Comparison of ENCODE assay signal across 16 cellular contexts in genomic region chr2:240249423-240250149, GRCh38.
DNase-seq lines count a peak whose midpoint lies in the region; ATAC-seq, FAIRE-seq and TF ChIP-seq lines count a peak whose summit lies in the region.
"Had no signal": no experiment of that assay in that cellular context is flagged by ENCODE, and none has a peak within 500 bp of the region (broad histone marks: within the 10 kb centered on the region; RNA-seq: fewer than 3 reads in every experiment).

No MANE protein-coding gene starts in this region.

- CTCF ChIA-PET in H1 (lab: Charles Lee; ENCODE audit: partially characterized antibody) = no interaction called here

- TF ChIP-seq EP300 in H1 (IDR thresholded peaks at IDR 0.05; ENCODE audit: borderline replicate concordance in 1 of 2, low read depth in 2 of 2, low read length in 2 of 2) (no peak), tibial nerve (IDR thresholded peaks at IDR 0.05) (peak in 1 of 2 donors; percentile 47)

- POLR2A ChIA-PET in H1 (lab: Charles Lee; ENCODE audit: partially characterized antibody) = no interaction called here

- H2BK12ac ChIP-seq in H1 (ENCODE audit: low read depth, low read length) = no peak overlapping the region

- H3K79me1 ChIP-seq in H1 (ENCODE audit: low read depth, low read length) = no peaks in the 10 kb centered on the region

- TF ChIP-seq POLR2A in H1 (IDR thresholded peaks at IDR 0.05; ENCODE audit: control extremely low read depth in 1 of 2, low read depth in 2 of 2, low read length in 2 of 2) (no peak), tibial nerve (IDR thresholded peaks at IDR 0.05) (no peak)

- no peak overlapping the region for H2AFZ ChIP-seq in H1 (ENCODE audit: low read length)

- no peaks in the 10 kb centered on the region for H3K4me1 Mint-ChIP-seq in activated T-cell treated with anti-CD3 and anti-CD28 coated beads, Interleukin-2, amount 50 U/mL, for 4 hours (ENCODE audit: low read depth)
- H3K4me1 Mint-ChIP-seq in nephron progenitor cell (peaks cover 80% of the 10 kb centered on the region), T-helper 17 cell (no peaks in the 10 kb centered on the region)
- H3K4me1 Mint-ChIP-seq: activated naive CD4-positive, alpha-beta T cell treated with anti-CD3 and anti-CD28 coated beads, Interleukin-2, amount 50 U/mL, for 24 hours had no signal

- H2AK5ac ChIP-seq in H1 (ENCODE audit: low read depth, low read length) = no peak overlapping the region

- H3K27me3 ChIP-seq in H1 (replicated peaks in 1 of 4; ENCODE audit: control insufficient read depth in 3 of 4, extremely low read depth in 1 of 4, insufficient read depth in 3 of 4, low read length in 3 of 4) (no peaks in the 10 kb centered on the region; a peak in 2 of 7 replicates), tibial nerve (no peaks in the 10 kb centered on the region)
- H3K27me3 ChIP-seq: SJSA1 had no signal

- H3K23ac ChIP-seq in H1 (ENCODE audit: insufficient read length) = no peak overlapping the region

- no peak overlapping the region for H2BK15ac ChIP-seq in H1 (ENCODE audit: low read length)

- H3K4me3 ChIP-seq in H1 (ENCODE audit: extremely low read depth in 1 of 4, insufficient read depth in 2 of 4, low read depth in 3 of 4, low read length in 4 of 4) (no peak overlapping the region), tibial nerve (no peak overlapping the region)
- H3K4me3 ChIP-seq: SJSA1 had no signal

- H3K27ac ChIP-seq in H1 (ENCODE audit: low read depth, low read length) (no peak overlapping the region), tibial nerve (peak overlapping the region; percentile 91 to 97 (median 94))
- H3K27ac ChIP-seq: neutrophil, SJSA1 had no signal

- H3K4me2 ChIP-seq in H1 (ENCODE audit: insufficient read depth in 1 of 2, low read depth in 2 of 2, low read length in 2 of 2) = no peak overlapping the region

- H2BK20ac ChIP-seq in H1 (ENCODE audit: low read length) = no peak overlapping the region

- H3K27ac Mint-ChIP-seq in nephron progenitor cell (peak overlapping the region; percentile 79), T-helper 17 cell (no peak overlapping the region)
- H3K27ac Mint-ChIP-seq: activated naive CD4-positive, alpha-beta T cell treated with anti-CD3 and anti-CD28 coated beads, Interleukin-2, amount 50 U/mL, for 24 hours had no signal

- H2BK5ac ChIP-seq in H1 (ENCODE audit: low read depth, low read length) = no peak overlapping the region

- H3K4me1 ChIP-seq in H1 (replicated peaks in 1 of 4; ENCODE audit: control insufficient read depth in 3 of 4, insufficient read depth in 4 of 4, low read length in 3 of 4) = peaks cover 0 to 19% (median 0%) of the 10 kb centered on the region in 4 experiments; a peak in 4 of 7 replicates
- H3K4me1 ChIP-seq in tibial nerve = peaks cover 0 to 56% (median 45%) of the 10 kb centered on the region in 4 donors

- no peak for ATAC-seq in activated T-cell treated with anti-CD3 and anti-CD28 coated beads, Interleukin-2, amount 50 U/mL, for 4 hours
- ATAC-seq in GM21529 (IDR thresholded peaks at IDR 0.05; ENCODE audit: unreplicated experiment) (no peak), GM21515 (IDR thresholded peaks at IDR 0.05; ENCODE audit: unreplicated experiment) (no peak), T-helper 17 cell (no peak)

- H3K36me3 ChIP-seq in H1 (ENCODE audit: control insufficient read depth in 2 of 4, insufficient read depth in 4 of 4, low read length in 3 of 4) (no peaks in the 10 kb centered on the region), tibial nerve (no peaks in the 10 kb centered on the region)
- H3K36me3 ChIP-seq: neutrophil, SJSA1 had no signal

- 0 out of 2 replicates have a peak overlapping the region, but pooled peaks have one; percentile 39 for H4K8ac ChIP-seq in H1 (ENCODE audit: extremely low read depth, insufficient read depth, low read length)

- no peak for FAIRE-seq in H1 (lab: Jason Lieb, UNC)
- FAIRE-seq: endometrium had no signal

- peaks cover 27% of the 10 kb centered on the region for H3K27me3 Mint-ChIP-seq in activated T-cell treated with anti-CD3 and anti-CD28 coated beads, Interleukin-2, amount 50 U/mL, for 4 hours (ENCODE audit: low read depth)
- H3K27me3 Mint-ChIP-seq in nephron progenitor cell (ENCODE audit: low read depth, poor library complexity) (peaks cover 4% of the 10 kb centered on the region), T-helper 17 cell (peaks cover 43% of the 10 kb centered on the region)

- H3K36me3 Mint-ChIP-seq in activated T-cell treated with anti-CD3 and anti-CD28 coated beads, Interleukin-2, amount 50 U/mL, for 4 hours (ENCODE audit: insufficient read depth) = no peaks in the 10 kb centered on the region
- H3K36me3 Mint-ChIP-seq in nephron progenitor cell (ENCODE audit: low read depth) (no peaks in the 10 kb centered on the region), T-helper 17 cell (ENCODE audit: low read depth) (peaks cover 3% of the 10 kb centered on the region)
- H3K36me3 Mint-ChIP-seq: activated naive CD4-positive, alpha-beta T cell treated with anti-CD3 and anti-CD28 coated beads, Interleukin-2, amount 50 U/mL, for 24 hours had no signal

- no peak for TF ChIP-seq RAD21 in H1 (IDR thresholded peaks at IDR 0.05 in 1 of 2, conservative IDR thresholded peaks at IDR 0.05 in 1 of 2; ENCODE audit: low read depth in 2 of 2, low read length in 2 of 2)

- H4K20me1 ChIP-seq in H1 (replicated peaks in 1 of 2; ENCODE audit: control insufficient read depth in 1 of 2, insufficient read depth in 2 of 2, low read length in 2 of 2) = no peaks in the 10 kb centered on the region

- H3K9ac ChIP-seq in H1 (replicated peaks in 1 of 4; ENCODE audit: extremely low read depth in 1 of 4, low read depth in 3 of 4, low read length in 3 of 4) = no peak overlapping the region

- H4K5ac ChIP-seq in H1 (ENCODE audit: insufficient read length, low read depth, low read length) = no peak overlapping the region

- TF ChIP-seq CTCF in H1 (IDR thresholded peaks at IDR 0.05; ENCODE audit: control extremely low read depth in 1 of 3, insufficient read depth in 1 of 3, low read depth in 1 of 3, low read length in 3 of 3) (no peak), nephron progenitor cell (IDR thresholded peaks at IDR 0.05) (no peak), tibial nerve (IDR thresholded peaks at IDR 0.05) (no peak)

- no peaks in the 10 kb centered on the region for H3K79me2 ChIP-seq in H1 (ENCODE audit: control insufficient read depth in 1 of 2, insufficient read depth in 2 of 2, low read length in 2 of 2)

- no peaks in the 10 kb centered on the region for H3K9me3 ChIP-seq in H1 (ENCODE audit: insufficient read depth in 2 of 2, low read depth in 1 of 2, low read length in 1 of 2)
- no peaks in the 10 kb centered on the region for H3K9me3 ChIP-seq in tibial nerve
- no peaks in the 10 kb centered on the region for H3K9me3 ChIP-seq in T-helper 17 cell (ENCODE audit: control insufficient read depth, low read length, poor library complexity, severe bottlenecking)
- H3K9me3 ChIP-seq: neutrophil, SJSA1 had no signal

- H4K91ac ChIP-seq in H1 (replicated peaks; ENCODE audit: insufficient read length, low read length) = no peak overlapping the region

- no peak overlapping the region for H3K56ac ChIP-seq in H1 (replicated peaks; ENCODE audit: insufficient read length, low read depth, low read length)

- WGBS in H1 (ENCODE audit: extremely low coverage in 1 of 2, insufficient coverage in 1 of 2, insufficient read length in 1 of 2, insufficient replicate concordance in 2 of 2, low coverage in 1 of 2, low lambda C conversion rate in 2 of 2, missing lambda C conversion rate in 1 of 2), 2 experiments = 89% methylated on average over 20 of the region's 21 CpGs; no CpG with 5 or more reads in 1 of the 2 experiments
- WGBS in tibial nerve, 2 donors = 58 to 67% methylated on average over 21 of the region's 21 CpGs

- H2BK120ac ChIP-seq in H1 (replicated peaks; ENCODE audit: low read depth, low read length) = no peak overlapping the region

- no peak overlapping the region for H3K14ac ChIP-seq in H1 (ENCODE audit: insufficient read length)

- H3K18ac ChIP-seq in H1 (ENCODE audit: extremely low read depth, low read length) = no peak overlapping the region

- H3K4me3 Mint-ChIP-seq in activated T-cell treated with anti-CD3 and anti-CD28 coated beads, Interleukin-2, amount 50 U/mL, for 4 hours = no peak overlapping the region
- H3K4me3 Mint-ChIP-seq in nephron progenitor cell = no peak overlapping the region
- H3K4me3 Mint-ChIP-seq in T-helper 17 cell = no peak overlapping the region
- H3K4me3 Mint-ChIP-seq: activated naive CD4-positive, alpha-beta T cell treated with anti-CD3 and anti-CD28 coated beads, Interleukin-2, amount 50 U/mL, for 24 hours had no signal

- no peaks in the 10 kb centered on the region for H3K9me3 Mint-ChIP-seq in activated T-cell treated with anti-CD3 and anti-CD28 coated beads, Interleukin-2, amount 50 U/mL, for 4 hours
- H3K9me3 Mint-ChIP-seq in nephron progenitor cell = no peaks in the 10 kb centered on the region
- H3K9me3 Mint-ChIP-seq: activated naive CD4-positive, alpha-beta T cell treated with anti-CD3 and anti-CD28 coated beads, Interleukin-2, amount 50 U/mL, for 24 hours had no signal

- peak; percentile 12 for DNase-seq in activated T-cell treated with anti-CD3 and anti-CD28 coated beads, Interleukin-2, amount 50 U/mL, for 1 hour
- DNase-seq in activated T-cell treated with anti-CD3 and anti-CD28 coated beads, Interleukin-2, amount 50 U/mL, for 4 hours = no peak
- no peak for DNase-seq in H1 (ENCODE audit: low read depth in 1 of 2, low spot score in 2 of 2)
- DNase-seq in nephron progenitor cell = no peak
- DNase-seq in tibial nerve (ENCODE audit: low spot score in 2 of 2) = no peak
- no peak for DNase-seq in T-helper 17 cell
- DNase-seq: activated CD4-positive, alpha-beta T cell treated with anti-CD3 and anti-CD28 coated beads for 1 hour; GDM1; GOT3; NCI-H446 treated with DMSO at 0.1 percent for 48 hours had no signal

- no peaks in the 10 kb centered on the region for H3K23me2 ChIP-seq in H1 (ENCODE audit: low read depth, low read length)

- no peak overlapping the region for H3K4ac ChIP-seq in H1 (replicated peaks; ENCODE audit: insufficient read length, low read depth, low read length)

TF ChIP-seq in H1, 55 proteins besides CTCF, POLR2A, EP300 and RAD21:
- TF ChIP-seq PHF8 (conservative IDR thresholded peaks at IDR 0.05; ENCODE audit: low read depth, low read length) (no peak), CEBPB (IDR thresholded peaks at IDR 0.05; ENCODE audit: low read depth, low read length) (no peak), SRF (IDR thresholded peaks at IDR 0.05; ENCODE audit: low read depth, low read length) (no peak), RFX5 (IDR thresholded peaks at IDR 0.05; ENCODE audit: borderline replicate concordance, low read depth, low read length) (no peak), YY1 (IDR thresholded peaks at IDR 0.05; ENCODE audit: low read depth, low read length) (no peak), SP1 (IDR thresholded peaks at IDR 0.05; ENCODE audit: low read depth, low read length) (no peak), TBP (IDR thresholded peaks at IDR 0.05; ENCODE audit: low read depth, low read length) (no peak), KDM5A (IDR thresholded peaks at IDR 0.05; ENCODE audit: low read length) (no peak)
